ENCODE assay signal across 1 cellular context in the genomic region with DNA sequence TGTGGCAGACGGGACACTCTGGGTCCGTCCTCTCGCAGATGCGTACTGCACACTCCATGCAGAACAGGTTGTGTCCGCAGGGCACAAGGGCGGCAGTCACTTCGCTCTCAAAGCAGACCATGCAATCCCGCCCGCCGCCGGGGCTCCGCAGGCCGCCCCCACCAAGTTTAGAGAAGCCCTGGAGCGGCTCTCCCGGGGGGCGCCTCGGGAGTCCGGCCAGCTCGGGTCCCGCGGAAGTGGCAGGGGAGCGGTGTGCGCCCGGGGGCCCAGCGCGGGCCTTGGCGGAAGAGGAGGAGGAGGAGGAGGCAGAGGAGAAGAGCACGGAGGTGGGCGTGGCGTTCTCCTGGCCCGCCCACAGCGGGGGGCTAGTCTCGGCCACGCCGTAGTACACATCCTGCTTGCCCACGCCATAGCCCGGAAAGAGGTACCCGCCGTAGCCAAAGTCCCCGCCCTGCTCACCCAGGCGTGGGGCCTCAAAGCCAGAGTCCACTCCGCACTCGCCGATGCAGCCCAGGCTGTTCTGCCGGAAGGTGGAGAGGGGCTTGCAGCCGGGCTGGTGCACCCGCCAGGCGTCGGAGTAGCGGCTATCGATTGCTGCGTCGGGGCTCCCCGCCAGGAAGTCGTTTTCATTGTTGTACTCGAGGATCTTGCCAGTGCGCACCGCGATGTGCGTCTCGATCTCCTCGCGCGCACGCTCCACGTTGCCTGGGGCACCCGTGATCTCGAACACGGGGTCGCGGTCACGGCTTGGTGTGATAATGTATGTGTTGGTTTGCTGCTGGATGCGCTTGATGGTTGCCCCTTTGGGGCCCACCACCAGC.
TF ChIP-seq lines count a peak whose summit lies in the region.

No MANE protein-coding gene starts in this region.

TF ChIP-seq in HEK293, 187 proteins besides CTCF, POLR2A, EP300 and RAD21 (continued from another document):
- TF ChIP-seq, protein P1, sequence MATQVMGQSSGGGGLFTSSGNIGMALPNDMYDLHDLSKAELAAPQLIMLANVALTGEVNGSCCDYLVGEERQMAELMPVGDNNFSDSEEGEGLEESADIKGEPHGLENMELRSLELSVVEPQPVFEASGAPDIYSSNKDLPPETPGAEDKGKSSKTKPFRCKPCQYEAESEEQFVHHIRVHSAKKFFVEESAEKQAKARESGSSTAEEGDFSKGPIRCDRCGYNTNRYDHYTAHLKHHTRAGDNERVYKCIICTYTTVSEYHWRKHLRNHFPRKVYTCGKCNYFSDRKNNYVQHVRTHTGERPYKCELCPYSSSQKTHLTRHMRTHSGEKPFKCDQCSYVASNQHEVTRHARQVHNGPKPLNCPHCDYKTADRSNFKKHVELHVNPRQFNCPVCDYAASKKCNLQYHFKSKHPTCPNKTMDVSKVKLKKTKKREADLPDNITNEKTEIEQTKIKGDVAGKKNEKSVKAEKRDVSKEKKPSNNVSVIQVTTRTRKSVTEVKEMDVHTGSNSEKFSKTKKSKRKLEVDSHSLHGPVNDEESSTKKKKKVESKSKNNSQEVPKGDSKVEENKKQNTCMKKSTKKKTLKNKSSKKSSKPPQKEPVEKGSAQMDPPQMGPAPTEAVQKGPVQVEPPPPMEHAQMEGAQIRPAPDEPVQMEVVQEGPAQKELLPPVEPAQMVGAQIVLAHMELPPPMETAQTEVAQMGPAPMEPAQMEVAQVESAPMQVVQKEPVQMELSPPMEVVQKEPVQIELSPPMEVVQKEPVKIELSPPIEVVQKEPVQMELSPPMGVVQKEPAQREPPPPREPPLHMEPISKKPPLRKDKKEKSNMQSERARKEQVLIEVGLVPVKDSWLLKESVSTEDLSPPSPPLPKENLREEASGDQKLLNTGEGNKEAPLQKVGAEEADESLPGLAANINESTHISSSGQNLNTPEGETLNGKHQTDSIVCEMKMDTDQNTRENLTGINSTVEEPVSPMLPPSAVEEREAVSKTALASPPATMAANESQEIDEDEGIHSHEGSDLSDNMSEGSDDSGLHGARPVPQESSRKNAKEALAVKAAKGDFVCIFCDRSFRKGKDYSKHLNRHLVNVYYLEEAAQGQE (tag by site-specific recombination; IDR thresholded peaks at IDR 0.05) = no peak
- TF ChIP-seq, protein P2, sequence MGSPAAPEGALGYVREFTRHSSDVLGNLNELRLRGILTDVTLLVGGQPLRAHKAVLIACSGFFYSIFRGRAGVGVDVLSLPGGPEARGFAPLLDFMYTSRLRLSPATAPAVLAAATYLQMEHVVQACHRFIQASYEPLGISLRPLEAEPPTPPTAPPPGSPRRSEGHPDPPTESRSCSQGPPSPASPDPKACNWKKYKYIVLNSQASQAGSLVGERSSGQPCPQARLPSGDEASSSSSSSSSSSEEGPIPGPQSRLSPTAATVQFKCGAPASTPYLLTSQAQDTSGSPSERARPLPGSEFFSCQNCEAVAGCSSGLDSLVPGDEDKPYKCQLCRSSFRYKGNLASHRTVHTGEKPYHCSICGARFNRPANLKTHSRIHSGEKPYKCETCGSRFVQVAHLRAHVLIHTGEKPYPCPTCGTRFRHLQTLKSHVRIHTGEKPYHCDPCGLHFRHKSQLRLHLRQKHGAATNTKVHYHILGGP (tag by site-specific recombination; IDR thresholded peaks at IDR 0.05) = no peak
- 0 out of 2 replicates have a peak, but pooled peaks have one; percentile 32 for TF ChIP-seq KLF8 (tag by site-specific recombination; IDR thresholded peaks at IDR 0.05)
- TF ChIP-seq, protein P3, sequence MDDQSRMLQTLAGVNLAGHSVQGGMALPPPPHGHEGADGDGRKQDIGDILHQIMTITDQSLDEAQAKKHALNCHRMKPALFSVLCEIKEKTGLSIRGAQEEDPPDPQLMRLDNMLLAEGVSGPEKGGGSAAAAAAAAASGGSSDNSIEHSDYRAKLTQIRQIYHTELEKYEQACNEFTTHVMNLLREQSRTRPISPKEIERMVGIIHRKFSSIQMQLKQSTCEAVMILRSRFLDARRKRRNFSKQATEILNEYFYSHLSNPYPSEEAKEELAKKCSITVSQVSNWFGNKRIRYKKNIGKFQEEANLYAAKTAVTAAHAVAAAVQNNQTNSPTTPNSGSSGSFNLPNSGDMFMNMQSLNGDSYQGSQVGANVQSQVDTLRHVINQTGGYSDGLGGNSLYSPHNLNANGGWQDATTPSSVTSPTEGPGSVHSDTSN (CRISPR knock-in tag; IDR thresholded peaks at IDR 0.05) = no peak
- no peak for TF ChIP-seq ZIC2 (tag by site-specific recombination; IDR thresholded peaks at IDR 0.05)
- TF ChIP-seq ZNF530 (tag by site-specific recombination; IDR thresholded peaks at IDR 0.05; ENCODE audit: low read depth) = no peak
- TF ChIP-seq YY2 (tag by site-specific recombination; IDR thresholded peaks at IDR 0.05) = no peak
- TF ChIP-seq ZNF354C (tag by site-specific recombination; IDR thresholded peaks at IDR 0.05; ENCODE audit: borderline replicate concordance, low read depth) = no peak
TF ChIP-seq in HEK293: peak in this region for 3.
